In the genomic region with DNA sequence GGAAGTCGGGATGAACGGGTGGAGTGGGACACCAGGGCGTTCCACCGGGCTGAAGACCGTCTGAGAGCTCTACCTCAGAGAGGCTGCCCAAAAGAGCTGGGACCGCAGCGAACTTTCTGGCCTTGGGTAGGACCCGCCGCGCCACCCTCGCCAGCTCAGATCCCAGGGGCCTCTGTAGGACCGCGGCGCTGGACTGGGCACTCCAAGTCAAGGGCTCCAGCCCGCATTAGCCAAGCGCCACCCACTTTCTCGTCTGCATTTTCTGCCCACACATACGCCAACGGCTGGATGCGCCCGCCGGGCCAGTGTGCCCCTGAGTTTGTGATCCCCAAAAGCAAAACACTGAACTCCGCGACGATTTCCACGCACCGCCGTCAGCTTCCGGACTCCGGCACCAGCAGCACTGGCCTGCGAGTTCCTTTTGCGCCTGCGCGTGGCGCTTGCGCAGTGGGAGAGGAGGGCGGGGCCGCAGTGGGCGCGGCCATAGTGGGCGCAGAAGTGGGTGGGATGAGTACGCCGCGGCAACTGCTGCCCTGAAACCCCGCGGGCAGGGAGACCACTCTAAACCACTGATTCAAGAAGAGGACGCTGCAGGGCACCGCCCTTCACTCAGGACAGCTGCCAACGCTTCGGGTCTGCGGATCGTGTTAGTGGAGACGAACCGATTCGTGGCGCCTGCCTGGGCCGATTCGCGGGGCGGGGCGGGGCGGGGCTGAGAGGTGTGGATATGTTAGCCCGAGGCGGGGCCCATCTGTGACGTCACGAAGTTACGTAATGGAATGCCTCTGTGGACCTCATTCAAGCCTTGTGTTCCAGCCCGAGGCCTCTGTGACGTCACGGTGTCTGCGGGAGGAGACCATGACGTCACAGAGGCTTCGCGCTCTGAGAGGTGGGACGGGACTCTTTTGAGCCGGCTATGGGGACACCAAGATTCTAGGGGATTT, we compare ENCODE assay signal across 8 cellular contexts. TPM values are rescaled to one million over a fixed set of nuclear protein-coding genes. Genes with fewer than 3 reads are reported as not detected.
DNase-seq lines count a peak whose midpoint lies in the region; ATAC-seq and TF ChIP-seq lines count a peak whose summit lies in the region.

No MANE protein-coding gene starts in this region.

- H3K27me3 ChIP-seq in upper lobe of right lung, result peaks cover 26% of the 10 kb centered on the region

- peaks cover 12% of the 10 kb centered on the region for H3K4me1 Mint-ChIP-seq in progenitor cell of endocrine pancreas (ENCODE audit: low read depth)

- no peaks in the 10 kb centered on the region for H3K36me3 ChIP-seq in upper lobe of right lung

- H3K27me3 Mint-ChIP-seq in progenitor cell of endocrine pancreas, result peaks cover 24% of the 10 kb centered on the region

- H3K9me3 ChIP-seq in upper lobe of right lung, result no peaks in the 10 kb centered on the region

- peak overlapping the region; percentile 99 for H3K27ac Mint-ChIP-seq in progenitor cell of endocrine pancreas

- peak overlapping the region; percentile 68 for H3K4me3 ChIP-seq in upper lobe of right lung

- peak overlapping the region; percentile 97 for H3K27ac ChIP-seq in upper lobe of right lung

- H3K9me3 Mint-ChIP-seq in progenitor cell of endocrine pancreas (ENCODE audit: low read depth), result no peaks in the 10 kb centered on the region

- H3K4me3 Mint-ChIP-seq in progenitor cell of endocrine pancreas (ENCODE audit: low read depth), result peak overlapping the region; percentile 93

- H3K4me1 ChIP-seq in upper lobe of right lung, result peaks cover 8% of the 10 kb centered on the region

- ATAC-seq in GM18499 (IDR thresholded peaks at IDR 0.05; ENCODE audit: insufficient read depth, unreplicated experiment) (peak; percentile 87), HG02885 (IDR thresholded peaks at IDR 0.05; ENCODE audit: poor library complexity, unreplicated experiment) (peak; percentile 90), left cardiac atrium (peak; percentile 95), upper lobe of right lung (peak; percentile 95)

- TF ChIP-seq CTCF in progenitor cell of endocrine pancreas (IDR thresholded peaks at IDR 0.05; ENCODE audit: unreplicated experiment) (no peak), upper lobe of right lung (IDR thresholded peaks at IDR 0.05) (no peak)

- DNase-seq in NCI-H146 treated with DMSO at 0.1 percent for 48 hours (lab: John Stamatoyannopoulos, UW; ENCODE audit: unreplicated experiment) (peak; percentile 86), T-helper 1 cell (peak; percentile 87 to 97 (median 94)), amniotic stem cell (lab: John Stamatoyannopoulos, UW) (peak; percentile 90), left cardiac atrium (peak; percentile 96), progenitor cell of endocrine pancreas (ENCODE audit: low spot score, unreplicated experiment) (peak; percentile 90), upper lobe of right lung (peak; percentile 97)

- intact Hi-C loops in left cardiac atrium (cut with DNase I) (no loop called here), upper lobe of right lung (cut with DNase I) (no loop called here)

- H3K36me3 Mint-ChIP-seq in progenitor cell of endocrine pancreas (ENCODE audit: insufficient read depth), result peaks cover 10% of the 10 kb centered on the region

RNA-seq across cellular contexts. Expression of a gene that starts 10.5 kb away (rescaled TPM):
- total RNA-seq in left cardiac atrium (10 to 100 TPM; 59.7 to 67.9 TPM), progenitor cell of endocrine pancreas (10.3 and 10.7 TPM in 2 replicates), upper lobe of right lung (9.7 TPM)

Comparison
In these comparisons a context has a peak if more than half of its experiments do, and no peak if none do; other contexts are left out.
1. Peak in every context shown above with its lines: DNase-seq, ATAC-seq, H3K4me3 ChIP-seq and H3K27ac ChIP-seq.